Comparison of ENCODE assay signal across 8 cellular contexts in the genomic region with DNA sequence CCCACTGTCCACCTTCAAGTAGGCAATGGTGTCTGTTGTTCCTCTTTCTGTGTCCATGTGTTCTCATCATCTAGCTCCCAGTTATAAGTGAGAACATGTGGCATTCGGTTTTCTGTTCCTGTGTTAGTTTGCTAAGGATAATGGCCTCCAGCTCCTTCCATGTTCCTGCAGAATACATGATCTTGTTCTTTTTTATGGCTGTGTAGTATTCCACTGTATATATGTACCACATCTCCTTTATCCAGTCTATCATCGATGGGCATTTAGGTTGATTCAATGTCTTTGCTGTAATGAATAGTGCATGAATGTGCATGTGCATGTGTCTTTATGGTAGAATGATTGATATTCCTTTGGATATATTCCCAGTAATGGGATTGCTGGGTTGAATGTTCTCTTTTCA.
"Had no signal": no experiment of that assay in that cellular context is flagged by ENCODE, and none has a peak within 500 bp of the region (broad histone marks: within the 10 kb centered on the region; RNA-seq: fewer than 3 reads in every experiment).

No MANE protein-coding gene starts in this region.

- H3K4me3 ChIP-seq: GM12878 had no signal

- DNase-seq: GDM1, GF-D8 had no signal

- FAIRE-seq: G401.6, GM12878, GM12891, GM12892, GM18507, GM19239 had no signal

- ATAC-seq: GM12878 had no signal
